Comparison of ENCODE assay signal across 1 cellular context in genomic region chr12:50242751-50243191, GRCh38.
TF ChIP-seq lines count a peak whose summit lies in the region.

No MANE protein-coding gene starts in this region.

TF ChIP-seq in K562, 482 proteins besides CTCF, POLR2A, EP300 and RAD21 (continued from another document):
- TF ChIP-seq ARID4B (CRISPR knock-in tag; IDR thresholded peaks at IDR 0.05) (no peak), SOX6 (IDR thresholded peaks at IDR 0.05) (no peak)
